14 cellular contexts compared by ENCODE assay signal in the genomic region with DNA sequence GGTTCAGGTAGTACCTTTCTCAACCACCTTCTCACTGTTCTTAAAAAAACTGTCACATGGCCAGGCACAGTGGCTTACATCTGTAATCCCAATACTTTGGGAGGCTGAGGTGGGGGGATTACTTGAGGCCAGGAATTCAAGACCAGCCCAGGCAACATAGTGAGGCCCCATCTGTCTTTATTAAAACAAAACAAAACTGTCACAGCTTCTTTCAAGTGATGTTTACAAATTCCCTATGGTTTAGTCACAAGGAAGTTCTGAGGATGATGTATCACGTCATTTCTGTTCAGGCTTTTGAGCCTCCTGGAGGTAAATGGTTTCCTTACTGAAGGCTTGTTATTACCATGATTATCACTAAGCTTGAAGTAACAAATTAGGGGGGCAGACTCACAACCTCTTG.
A peak's percentile ranks its signal among the peaks of the same experiment; 100 is the strongest.
DNase-seq lines count a peak whose midpoint lies in the region; ATAC-seq, FAIRE-seq and TF ChIP-seq lines count a peak whose summit lies in the region.
"Had no signal": no experiment of that assay in that cellular context is flagged by ENCODE, and none has a peak within 500 bp of the region (broad histone marks: within the 10 kb centered on the region; RNA-seq: fewer than 3 reads in every experiment).

No MANE protein-coding gene starts in this region.

- H3K9me3 Mint-ChIP-seq in astrocyte (ENCODE audit: unreplicated experiment) (no peaks in the 10 kb centered on the region), type B pancreatic cell (peaks cover 8% of the 10 kb centered on the region)
- H3K9me3 Mint-ChIP-seq: neural crest cell had no signal

- no peaks in the 10 kb centered on the region for H3K27me3 Mint-ChIP-seq in astrocyte (ENCODE audit: low read depth, unreplicated experiment)
- no peaks in the 10 kb centered on the region for H3K27me3 Mint-ChIP-seq in type B pancreatic cell
- H3K27me3 Mint-ChIP-seq: central memory CD8-positive, alpha-beta T cell had no signal

- H3K4me2 ChIP-seq in HCT116 (ENCODE audit: low read length) (peak overlapping the region; percentile 50), astrocyte (ENCODE audit: low read length) (peak overlapping the region; percentile 58)

- no TSS peak for BruUV-seq in HCT116 (replicated peaks; lab: Mats Ljungman, UMichigan)

- peak; percentile 47; the same call in 1 of the 2 replicates for ATAC-seq in HCT116

- DNase-seq in HCT116 (ENCODE audit: low read depth, low spot score) (peak; percentile 31), astrocyte (ENCODE audit: low read depth) (peak; percentile 69), glomerular visceral epithelial cell (ENCODE audit: extremely low spot score) (peak; percentile 24), type B pancreatic cell (ENCODE audit: extremely low spot score, unreplicated experiment) (no peak), DMS 273 (lab: John Stamatoyannopoulos, UW; ENCODE audit: unreplicated experiment) (no peak), pons (ENCODE audit: low spot score) (no peak), SKM-1 treated with dmso at 0.1 percent for 144 hours (lab: John Stamatoyannopoulos, UW; ENCODE audit: unreplicated experiment) (no peak)
- DNase-seq: activated CD4-positive, alpha-beta T cell treated with anti-CD3 and anti-CD28 coated beads, Interleukin-2, amount 50 U/mL, for 1 hour; COR-L47; MM.1S; T-helper 2 cell had no signal

- TF ChIP-seq RAD21 in HCT116 (IDR thresholded peaks at IDR 0.05; ENCODE audit: low read depth) = no peak

- H3K27ac Mint-ChIP-seq in astrocyte (ENCODE audit: unreplicated experiment) = peak overlapping the region; percentile 92
- peak overlapping the region; percentile 88 for H3K27ac Mint-ChIP-seq in type B pancreatic cell

- H3K4me3 Mint-ChIP-seq in astrocyte (ENCODE audit: unreplicated experiment) (no peak overlapping the region), type B pancreatic cell (no peak overlapping the region)
- H3K4me3 Mint-ChIP-seq: central memory CD8-positive, alpha-beta T cell; neural crest cell had no signal

- H3K36me3 ChIP-seq in HCT116 (ENCODE audit: control insufficient read depth in 1 of 2, insufficient read depth in 2 of 2, low read length in 2 of 2) (no peaks in the 10 kb centered on the region), astrocyte (ENCODE audit: insufficient read depth, low read length) (no peaks in the 10 kb centered on the region)
- H3K36me3 ChIP-seq: esophagus muscularis mucosa had no signal

- H3K79me2 ChIP-seq in HCT116 (ENCODE audit: insufficient read depth, low read length) (no peaks in the 10 kb centered on the region), astrocyte (ENCODE audit: insufficient read depth, low read length) (no peaks in the 10 kb centered on the region)

- H2AFZ ChIP-seq in HCT116 (ENCODE audit: low read depth, low read length, poor library complexity, severe bottlenecking) = peak overlapping the region; percentile 79
- H2AFZ ChIP-seq in astrocyte (ENCODE audit: low read depth, low read length) = no peak overlapping the region

- H3K9ac ChIP-seq in HCT116 (ENCODE audit: low read length) (no peak overlapping the region), astrocyte (ENCODE audit: low read length) (no peak overlapping the region)

- intact Hi-C loops in HCT116 (cut with micrococcal nuclease) = no loop called here

- H3K4me1 Mint-ChIP-seq in astrocyte (ENCODE audit: low read depth, unreplicated experiment) (peaks cover 35% of the 10 kb centered on the region), type B pancreatic cell (ENCODE audit: unreplicated experiment) (peaks cover 17% of the 10 kb centered on the region)
- H3K4me1 Mint-ChIP-seq: central memory CD8-positive, alpha-beta T cell; neural crest cell had no signal

- H4K20me1 ChIP-seq in HCT116 (ENCODE audit: insufficient read depth) = no peaks in the 10 kb centered on the region
- no peaks in the 10 kb centered on the region for H4K20me1 ChIP-seq in astrocyte (ENCODE audit: insufficient read depth, low read length)

- H3K9me2 ChIP-seq in HCT116 (ENCODE audit: insufficient read depth) = no peaks in the 10 kb centered on the region

- H3K4me3 ChIP-seq in HCT116 (replicated peaks in 1 of 2; ENCODE audit: low read depth in 1 of 2, low read length in 2 of 2) (no peak overlapping the region), astrocyte (ENCODE audit: insufficient read depth, low read depth, low read length) (no peak overlapping the region)
- H3K4me3 ChIP-seq: esophagus muscularis mucosa had no signal

- no peaks in the 10 kb centered on the region for H3K36me3 Mint-ChIP-seq in astrocyte (ENCODE audit: low read depth, unreplicated experiment)
- no peaks in the 10 kb centered on the region for H3K36me3 Mint-ChIP-seq in type B pancreatic cell

- no peaks in the 10 kb centered on the region for H3K9me3 ChIP-seq in HCT116 (ENCODE audit: control insufficient read depth in 1 of 2, insufficient read depth in 1 of 2, low read depth in 1 of 2, low read length in 2 of 2)
- H3K9me3 ChIP-seq in astrocyte (ENCODE audit: insufficient read depth, low read depth, low read length) = no peaks in the 10 kb centered on the region
- H3K9me3 ChIP-seq: esophagus muscularis mucosa had no signal

- FAIRE-seq in astrocyte (lab: Jason Lieb, UNC) = no peak

- TF ChIP-seq CTCF in HCT116 (IDR thresholded peaks at IDR 0.05 in 2 of 3, conservative IDR thresholded peaks at IDR 0.05 in 1 of 3; ENCODE audit: borderline replicate concordance in 1 of 3, insufficient read depth in 1 of 3, low read depth in 2 of 3, low read length in 2 of 3) (no peak), astrocyte (IDR thresholded peaks at IDR 0.05; ENCODE audit: insufficient read depth, low read depth, low read length) (no peak), type B pancreatic cell (conservative IDR thresholded peaks at IDR 0.05) (no peak)

- H3K27ac ChIP-seq in HCT116 (ENCODE audit: low read depth, low read length) (no peak overlapping the region), astrocyte (ENCODE audit: low read depth, low read length) (no peak overlapping the region)
- H3K27ac ChIP-seq: esophagus muscularis mucosa had no signal

- RAD21 ChIA-PET in HCT116 (lab: Charles Lee; ENCODE audit: low non-redundant PET in 1 of 2, low total read pairs in 2 of 2, uncharacterized antibody in 2 of 2, unreplicated experiment in 2 of 2) = no interaction called here

- H3K27me3 ChIP-seq in HCT116 (ENCODE audit: insufficient read depth, low read length) = no peaks in the 10 kb centered on the region
- H3K27me3 ChIP-seq in astrocyte (ENCODE audit: insufficient read depth, low read length) = no peaks in the 10 kb centered on the region
- H3K27me3 ChIP-seq: esophagus muscularis mucosa had no signal

- CTCF ChIA-PET in HCT116 (lab: Charles Lee) = no interaction called here

- no peak for TF ChIP-seq POLR2A in HCT116 (IDR thresholded peaks at IDR 0.05; ENCODE audit: borderline replicate concordance, extremely low read depth, insufficient read depth, insufficient read length)

- peaks cover 0 to 12% of the 10 kb centered on the region in 2 experiments; a peak in 2 of 4 replicates for H3K4me1 ChIP-seq in HCT116 (ENCODE audit: control insufficient read depth in 1 of 2, insufficient read depth in 2 of 2, low read length in 2 of 2)
- peaks cover 19% of the 10 kb centered on the region for H3K4me1 ChIP-seq in astrocyte (ENCODE audit: insufficient read depth, low read length)
- H3K4me1 ChIP-seq: esophagus muscularis mucosa had no signal

- POLR2A ChIA-PET in HCT116 (lab: Charles Lee) = no interaction called here

TF ChIP-seq in HCT116, 20 proteins besides CTCF, POLR2A, EP300 and RAD21 (continues in another document):
- TF ChIP-seq SIN3A (IDR thresholded peaks at IDR 0.05; ENCODE audit: low read depth) (no peak), JUND (IDR thresholded peaks at IDR 0.05) (peak; percentile 39), SRF (IDR thresholded peaks at IDR 0.05; ENCODE audit: low read depth) (no peak), EZH2 (IDR thresholded peaks at IDR 0.05) (no peak), TCF7L2 (IDR thresholded peaks at IDR 0.05; ENCODE audit: borderline replicate concordance, extremely low read depth, insufficient read depth, insufficient read length) (no peak), SP1 (IDR thresholded peaks at IDR 0.05; ENCODE audit: low read depth) (0 out of 2 replicates have a peak, but pooled peaks have one; percentile 12), FOSL1 (IDR thresholded peaks at IDR 0.05; ENCODE audit: low read depth) (peak; percentile 42; the same call in 1 of the 2 replicates)
- TF ChIP-seq, protein P1, sequence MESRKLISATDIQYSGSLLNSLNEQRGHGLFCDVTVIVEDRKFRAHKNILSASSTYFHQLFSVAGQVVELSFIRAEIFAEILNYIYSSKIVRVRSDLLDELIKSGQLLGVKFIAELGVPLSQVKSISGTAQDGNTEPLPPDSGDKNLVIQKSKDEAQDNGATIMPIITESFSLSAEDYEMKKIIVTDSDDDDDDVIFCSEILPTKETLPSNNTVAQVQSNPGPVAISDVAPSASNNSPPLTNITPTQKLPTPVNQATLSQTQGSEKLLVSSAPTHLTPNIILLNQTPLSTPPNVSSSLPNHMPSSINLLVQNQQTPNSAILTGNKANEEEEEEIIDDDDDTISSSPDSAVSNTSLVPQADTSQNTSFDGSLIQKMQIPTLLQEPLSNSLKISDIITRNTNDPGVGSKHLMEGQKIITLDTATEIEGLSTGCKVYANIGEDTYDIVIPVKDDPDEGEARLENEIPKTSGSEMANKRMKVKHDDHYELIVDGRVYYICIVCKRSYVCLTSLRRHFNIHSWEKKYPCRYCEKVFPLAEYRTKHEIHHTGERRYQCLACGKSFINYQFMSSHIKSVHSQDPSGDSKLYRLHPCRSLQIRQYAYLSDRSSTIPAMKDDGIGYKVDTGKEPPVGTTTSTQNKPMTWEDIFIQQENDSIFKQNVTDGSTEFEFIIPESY (IDR thresholded peaks at IDR 0.05; ENCODE audit: extremely low read depth, insufficient replicate concordance, low read length) = no peak
- TF ChIP-seq, protein P2, sequence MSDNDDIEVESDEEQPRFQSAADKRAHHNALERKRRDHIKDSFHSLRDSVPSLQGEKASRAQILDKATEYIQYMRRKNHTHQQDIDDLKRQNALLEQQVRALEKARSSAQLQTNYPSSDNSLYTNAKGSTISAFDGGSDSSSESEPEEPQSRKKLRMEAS (IDR thresholded peaks at IDR 0.05) = no peak

Comparison
In these comparisons a context has a peak if more than half of its experiments do, and no peak if none do; other contexts are left out.
1. DNase-seq: peak in HCT116 (single experiment), astrocyte (single experiment) and glomerular visceral epithelial cell (single experiment); none in type B pancreatic cell (single experiment), DMS 273 (single experiment), pons (single experiment) and SKM-1 treated with dmso at 0.1 percent for 144 hours (single experiment).